Comparison of ENCODE assay signal across 8 cellular contexts in genomic region chr10:44974082-44974627, GRCh38. TPM values are rescaled to one million over a fixed set of nuclear protein-coding genes. Genes with fewer than 3 reads are reported as not detected.
DNase-seq lines count a peak whose midpoint lies in the region; ATAC-seq and TF ChIP-seq lines count a peak whose summit lies in the region.

No MANE protein-coding gene starts in this region.

- ATAC-seq in activated naive CD8-positive, alpha-beta T cell treated with anti-CD3 and anti-CD28 coated beads, Interleukin-2, amount 50 U/mL, for 24 hours = no peak
- ATAC-seq in GM18870 (IDR thresholded peaks at IDR 0.05; ENCODE audit: unreplicated experiment) = no peak

- peak overlapping the region; percentile 71 for H3K27ac Mint-ChIP-seq in activated T-cell treated with anti-CD3 and anti-CD28 coated beads, Interleukin-2, amount 50 U/mL, for 24 hours
- no peak overlapping the region for H3K27ac Mint-ChIP-seq in activated naive CD8-positive, alpha-beta T cell treated with anti-CD3 and anti-CD28 coated beads, Interleukin-2, amount 50 U/mL, for 24 hours

- peaks cover 0 to 33% (median 23%) of the 10 kb centered on the region in 4 donors for H3K4me1 ChIP-seq in liver (ENCODE audit: control insufficient read depth in 4 of 4, insufficient read depth in 4 of 4, low read length in 3 of 4)
- H3K4me1 ChIP-seq in transverse colon = peaks cover 4 to 44% (median 41%) of the 10 kb centered on the region in 4 donors

- H3K27ac ChIP-seq in liver (ENCODE audit: low read depth in 1 of 2, low read length in 2 of 2) = peak overlapping the region; percentile 63 to 67
- peak overlapping the region; percentile 87 to 95 (median 87) for H3K27ac ChIP-seq in transverse colon

- peak overlapping the region; percentile 66 for H3K4me3 Mint-ChIP-seq in activated T-cell treated with anti-CD3 and anti-CD28 coated beads, Interleukin-2, amount 50 U/mL, for 24 hours
- peak overlapping the region; percentile 61 for H3K4me3 Mint-ChIP-seq in activated naive CD8-positive, alpha-beta T cell treated with anti-CD3 and anti-CD28 coated beads, Interleukin-2, amount 50 U/mL, for 24 hours

- no peak for TF ChIP-seq EP300 in transverse colon (IDR thresholded peaks at IDR 0.05; ENCODE audit: low read depth)

- no peak for DNase-seq in activated T-cell treated with anti-CD3 and anti-CD28 coated beads, Interleukin-2, amount 50 U/mL, for 24 hours
- DNase-seq in activated T-cell treated with anti-CD3 and anti-CD28 coated beads for 4 hours = no peak
- no peak for DNase-seq in activated naive CD8-positive, alpha-beta T cell treated with anti-CD3 and anti-CD28 coated beads, Interleukin-2, amount 50 U/mL, for 24 hours
- no peak for DNase-seq in transverse colon
- DNase-seq in DMS114 treated with DMSO at 0.1 percent for 48 hours (lab: John Stamatoyannopoulos, UW; ENCODE audit: unreplicated experiment) = no peak
- no peak for DNase-seq in stimulated activated CD4-positive, alpha-beta T cell treated with anti-CD3 and anti-CD28 coated beads, Interleukin-4, amount 100 ng/mL, for 1 hour

- in situ Hi-C loops in transverse colon (cut with MboI; ENCODE audit: low pct_ligation_motif_present in 1 of 4, low pct_unique_long_range_greater_than_20kb in 1 of 4, low sequenced_read_pairs in 3 of 4) = loop anchor here in 1 of 4 donors (5.0 kb wide), 1 partner anchor 42 kb away; no protein-coding TSS in a partner anchor

- intact Hi-C loops in transverse colon (cut with DNase I; ENCODE audit: low total_unique reads) = loop anchor here (2.0 kb wide), 1 partner anchor 41 kb away; no protein-coding TSS in a partner anchor

- no peak overlapping the region for H3K4me3 ChIP-seq in liver (ENCODE audit: low read depth in 1 of 3, low read length in 3 of 3)
- H3K4me3 ChIP-seq in transverse colon = peak overlapping the region in 3 of 4 donors; percentile 28 to 59 (median 41)

- H3K9me3 ChIP-seq in liver (ENCODE audit: control insufficient read depth in 4 of 4, low read length in 3 of 4) (no peaks in the 10 kb centered on the region), transverse colon (no peaks in the 10 kb centered on the region)

- H3K27me3 ChIP-seq in liver (ENCODE audit: control insufficient read depth in 4 of 4, insufficient read depth in 4 of 4, low read length in 3 of 4) = no peaks in the 10 kb centered on the region
- H3K27me3 ChIP-seq in transverse colon = no peaks in the 10 kb centered on the region

- H3K36me3 Mint-ChIP-seq in activated T-cell treated with anti-CD3 and anti-CD28 coated beads, Interleukin-2, amount 50 U/mL, for 24 hours (ENCODE audit: low read depth) = no peaks in the 10 kb centered on the region
- no peaks in the 10 kb centered on the region for H3K36me3 Mint-ChIP-seq in activated naive CD8-positive, alpha-beta T cell treated with anti-CD3 and anti-CD28 coated beads, Interleukin-2, amount 50 U/mL, for 24 hours (ENCODE audit: low read depth)

- TF ChIP-seq POLR2A in transverse colon (IDR thresholded peaks at IDR 0.05) = no peak

- TF ChIP-seq CTCF in liver (IDR thresholded peaks at IDR 0.05; ENCODE audit: low read depth, low read length, missing input control) = no peak
- no peak for TF ChIP-seq CTCF in transverse colon (IDR thresholded peaks at IDR 0.05)

- no peaks in the 10 kb centered on the region for H3K9me3 Mint-ChIP-seq in activated T-cell treated with anti-CD3 and anti-CD28 coated beads, Interleukin-2, amount 50 U/mL, for 24 hours
- H3K9me3 Mint-ChIP-seq in activated naive CD8-positive, alpha-beta T cell treated with anti-CD3 and anti-CD28 coated beads, Interleukin-2, amount 50 U/mL, for 24 hours = no peaks in the 10 kb centered on the region

- no peak for TF ChIP-seq RAD21 in liver (IDR thresholded peaks at IDR 0.05)

- peaks cover 5% of the 10 kb centered on the region for H3K27me3 Mint-ChIP-seq in activated T-cell treated with anti-CD3 and anti-CD28 coated beads, Interleukin-2, amount 50 U/mL, for 24 hours
- no peaks in the 10 kb centered on the region for H3K27me3 Mint-ChIP-seq in activated naive CD8-positive, alpha-beta T cell treated with anti-CD3 and anti-CD28 coated beads, Interleukin-2, amount 50 U/mL, for 24 hours

- H3K4me1 Mint-ChIP-seq in activated T-cell treated with anti-CD3 and anti-CD28 coated beads, Interleukin-2, amount 50 U/mL, for 24 hours (ENCODE audit: low read depth) = peaks cover 23% of the 10 kb centered on the region
- H3K4me1 Mint-ChIP-seq in activated naive CD8-positive, alpha-beta T cell treated with anti-CD3 and anti-CD28 coated beads, Interleukin-2, amount 50 U/mL, for 24 hours = peaks cover 34% of the 10 kb centered on the region

- WGBS in liver = 60% methylated on average over 7 of the region's 7 CpGs
- WGBS in transverse colon (ENCODE audit: low coverage in 1 of 2), 2 donors = 0% methylated on average over 1 of the region's 7 CpGs; no CpG with 5 or more reads in 1 of the 2 donors

- H3K9ac ChIP-seq in liver (ENCODE audit: low read depth in 1 of 2, low read length in 2 of 2) = no peak overlapping the region

- H3K36me3 ChIP-seq in liver (ENCODE audit: control insufficient read depth in 4 of 4, insufficient read depth in 3 of 4, low read depth in 1 of 4, low read length in 3 of 4) (peaks cover 0 to 5% (median under 1%) of the 10 kb centered on the region in 4 donors), transverse colon (no peaks in the 10 kb centered on the region)

TF ChIP-seq in liver, 16 proteins besides CTCF, POLR2A, EP300 and RAD21:
- TF ChIP-seq NR2F2 (IDR thresholded peaks at IDR 0.05) = peak; percentile 6
- no peak for TF ChIP-seq RXRA (IDR thresholded peaks at IDR 0.05)

RNA-seq across cellular contexts. Expression of gene DEPP1, which starts 4.5 kb away (rescaled TPM):
- 10 to 100 TPM; 10.7 to 33.4 TPM for total RNA-seq in liver
- polyA plus RNA-seq in liver = 10 to 100 TPM; 33.5 to 79.3 TPM
- total RNA-seq in transverse colon = 100 to 1,000 TPM in 2 of 4 donors, 10 to 100 TPM in 2; 14.6 to 109 (median 76.6) TPM

RNA-seq across cellular contexts. Expression of gene RASSF4, which starts 14.6 kb away (rescaled TPM):
- total RNA-seq in liver (10 to 100 TPM in 1 of 2 donors, 1 to 10 TPM in 1; 8.2 to 26.9 TPM), transverse colon (10 to 100 TPM; 26.8 to 37.8 (median 27.5) TPM)
- 10 to 100 TPM; 12.4 to 12.5 TPM for polyA plus RNA-seq in liver

RNA-seq across cellular contexts. Expression of gene ZNF22, which starts 26.6 kb away (rescaled TPM):
- total RNA-seq in liver = 10 to 100 TPM; 19.3 to 22.6 TPM
- 10 to 100 TPM; 10.3 to 21.3 TPM for polyA plus RNA-seq in liver
- 10 to 100 TPM in 1 of 4 donors, 1 to 10 TPM in 3; 4.6 to 14.3 (median 9.5) TPM for total RNA-seq in transverse colon

Comparison
In these comparisons a context has a peak if more than half of its experiments do, and no peak if none do; other contexts are left out.
1. H3K4me3 ChIP-seq: peak in transverse colon (3 of 4); none in liver (0 of 3).